ENCODE assay signal across 28 cellular contexts in the genomic region with DNA sequence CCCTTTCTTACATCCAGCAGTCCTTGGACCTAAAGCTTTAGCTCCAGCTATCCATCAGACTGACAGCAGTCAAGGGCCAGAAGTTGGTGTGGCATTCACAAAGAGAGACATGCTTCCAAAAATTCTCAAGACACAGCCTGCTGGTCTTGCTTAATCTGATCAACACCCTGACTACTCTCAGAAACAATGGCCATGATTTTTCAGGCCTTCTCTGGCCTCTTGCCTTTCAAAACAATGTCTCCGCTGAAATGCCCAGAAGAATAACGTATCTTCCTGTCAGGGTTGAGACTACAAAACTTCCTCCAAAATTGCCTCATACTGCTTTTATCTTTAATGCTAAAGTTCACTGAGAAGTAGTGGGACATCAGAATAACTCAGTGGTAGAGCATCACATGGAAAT.
"Had no signal": no experiment of that assay in that cellular context is flagged by ENCODE, and none has a peak within 500 bp of the region (broad histone marks: within the 10 kb centered on the region; RNA-seq: fewer than 3 reads in every experiment).

No MANE protein-coding gene starts in this region.

- H3K4me3 ChIP-seq: lower lobe of right lung, neural progenitor cell, psoas muscle, right lobe of liver, skin epidermis, tibial nerve, vagina had no signal

- ATAC-seq: left lobe of liver; lower lobe of right lung; naive thymus-derived CD8-positive, alpha-beta T cell; psoas muscle; right lobe of liver; stimulated activated effector memory CD8-positive, alpha-beta T cell treated with anti-CD3 and anti-CD28 coated beads, Interleukin-12 subunit alpha, Interleukin-12 subunit beta, amount 100 ng/mL, for 72 hours had no signal

- FAIRE-seq: keratinocyte had no signal

- H3K27ac ChIP-seq: lower lobe of right lung, neural progenitor cell, neutrophil, parathyroid adenoma, psoas muscle, right lobe of liver, skin epidermis, tibial nerve, vagina had no signal

- H3K4me1 Mint-ChIP-seq: naive thymus-derived CD8-positive, alpha-beta T cell; nephron; neural progenitor cell; stimulated activated effector memory CD8-positive, alpha-beta T cell treated with anti-CD3 and anti-CD28 coated beads, Interleukin-12 subunit alpha, Interleukin-12 subunit beta, amount 100 ng/mL, for 72 hours had no signal

- H3K4me3 Mint-ChIP-seq: naive thymus-derived CD8-positive, alpha-beta T cell; nephron; neural progenitor cell; stimulated activated effector memory CD8-positive, alpha-beta T cell treated with anti-CD3 and anti-CD28 coated beads, Interleukin-12 subunit alpha, Interleukin-12 subunit beta, amount 100 ng/mL, for 72 hours; stimulated activated naive CD8-positive, alpha-beta T cell treated with anti-CD3 and anti-CD28 coated beads, Interleukin-15, Interleukin-2, amounts not matched to agents 100 ng/mL and 50 ng/mL, for 24 hours; type B pancreatic cell had no signal

- H3K36me3 ChIP-seq: lower lobe of right lung, neural progenitor cell, neutrophil, right lobe of liver, tibial nerve, vagina had no signal

- DNase-seq: hippocampal formation; kidney glomerular epithelial cell; left cardiac atrium; lower lobe of right lung; mammary epithelial cell; mesenchymal stem cell; naive thymus-derived CD8-positive, alpha-beta T cell; occipital lobe; psoas muscle; right lobe of liver; stimulated activated CD4-positive, alpha-beta T cell treated with anti-CD3 and anti-CD28 coated beads, Interleukin-12 subunit alpha, Interleukin-12 subunit beta, amount 100 ng/mL, for 4 hours; stimulated activated CD4-positive, alpha-beta T cell treated with anti-CD3 and anti-CD28 coated beads, Interleukin-15, amount 100 ng/mL, for 24 hours; stimulated activated CD4-positive, alpha-beta T cell treated with anti-CD3 and anti-CD28 coated beads, Interleukin-2, amount 100 ng/mL, for 24 hours; stimulated activated CD4-positive, alpha-beta T cell treated with anti-CD3 and anti-CD28 coated beads, Interleukin-4, amount 100 ng/mL, for 24 hours; stimulated activated naive CD4-positive, alpha-beta T cell; substantia nigra had no signal

- H3K27me3 ChIP-seq: neural progenitor cell, neutrophil, right lobe of liver, tibial nerve, vagina had no signal

- H3K36me3 Mint-ChIP-seq: stimulated activated effector memory CD8-positive, alpha-beta T cell treated with anti-CD3 and anti-CD28 coated beads, Interleukin-12 subunit alpha, Interleukin-12 subunit beta, amount 100 ng/mL, for 72 hours; type B pancreatic cell had no signal

- H3K27ac Mint-ChIP-seq: naive thymus-derived CD8-positive, alpha-beta T cell; nephron; neural progenitor cell; stimulated activated effector memory CD8-positive, alpha-beta T cell treated with anti-CD3 and anti-CD28 coated beads, Interleukin-12 subunit alpha, Interleukin-12 subunit beta, amount 100 ng/mL, for 72 hours; stimulated activated naive CD8-positive, alpha-beta T cell treated with anti-CD3 and anti-CD28 coated beads, Interleukin-15, Interleukin-2, amounts not matched to agents 100 ng/mL and 50 ng/mL, for 24 hours; type B pancreatic cell had no signal

- H3K27me3 Mint-ChIP-seq: naive thymus-derived CD8-positive, alpha-beta T cell; stimulated activated naive CD8-positive, alpha-beta T cell treated with anti-CD3 and anti-CD28 coated beads, Interleukin-15, Interleukin-2, amounts not matched to agents 100 ng/mL and 50 ng/mL, for 24 hours; type B pancreatic cell had no signal

- H3K9me3 Mint-ChIP-seq: stimulated activated naive CD8-positive, alpha-beta T cell treated with anti-CD3 and anti-CD28 coated beads, Interleukin-15, Interleukin-2, amounts not matched to agents 100 ng/mL and 50 ng/mL, for 24 hours had no signal

- H3K4me1 ChIP-seq: lower lobe of right lung, neural progenitor cell, parathyroid adenoma, psoas muscle, right lobe of liver, tibial nerve, vagina had no signal

- H3K9me3 ChIP-seq: neutrophil, right lobe of liver had no signal
